ENCODE assay signal across 8 cellular contexts in genomic region chr15:76904461-76905012, GRCh38. TPM values are rescaled to one million over a fixed set of nuclear protein-coding genes. Genes with fewer than 3 reads are reported as not detected.
A peak's percentile ranks its signal among the peaks of the same experiment; 100 is the strongest.
DNase-seq lines count a peak whose midpoint lies in the region; ATAC-seq and TF ChIP-seq lines count a peak whose summit lies in the region.

No MANE protein-coding gene starts in this region.

- ATAC-seq in HG03432 (IDR thresholded peaks at IDR 0.05; ENCODE audit: unreplicated experiment) (peak; percentile 29), left lobe of liver (peak; percentile 58)

- H3K4me3 ChIP-seq in choroid plexus epithelial cell (ENCODE audit: low read depth, low read length): peak overlapping the region; percentile 94

- no peak for TF ChIP-seq CTCF in choroid plexus epithelial cell (conservative IDR thresholded peaks at IDR 0.05; ENCODE audit: low read depth, low read length)

- DNase-seq in stimulated activated CD4-positive, alpha-beta T cell treated with anti-CD3 and anti-CD28 coated beads, Interleukin-15, amount 100 ng/mL, for 24 hours: peak; percentile 20
- DNase-seq in stimulated activated CD4-positive, alpha-beta T cell treated with anti-CD3 and anti-CD28 coated beads, Interleukin-4, amount 100 ng/mL, for 4 hours: no peak
- DNase-seq in SW480 (ENCODE audit: low spot score): peak; percentile 64
- DNase-seq in choroid plexus epithelial cell (ENCODE audit: low read depth): peak; percentile 23
- peak; percentile 52 for DNase-seq in left lobe of liver (ENCODE audit: low spot score)
- DNase-seq in stimulated activated CD8-positive, alpha-beta memory T cell treated with anti-CD3 and anti-CD28 coated beads, Interleukin-4, amount 100 ng/mL, for 48 hours: peak; percentile 37
- no peak for DNase-seq in RPMI8226

RNA-seq across cellular contexts. Expression of gene SCAPER, which starts 0.6 kb away (rescaled TPM):
- total RNA-seq in left lobe of liver: 6.9 TPM

RNA-seq across cellular contexts. Expression of gene RCN2, which starts 27.0 kb away (rescaled TPM):
- 8.3 TPM for total RNA-seq in left lobe of liver

Comparison
In these comparisons a context has a peak if more than half of its experiments do, and no peak if none do; other contexts are left out.
1. DNase-seq: peak in stimulated activated CD4-positive, alpha-beta T cell treated with anti-CD3 and anti-CD28 coated beads, Interleukin-15, amount 100 ng/mL, for 24 hours (single experiment), SW480 (single experiment), choroid plexus epithelial cell (single experiment), left lobe of liver (single experiment) and stimulated activated CD8-positive, alpha-beta memory T cell treated with anti-CD3 and anti-CD28 coated beads, Interleukin-4, amount 100 ng/mL, for 48 hours (single experiment); none in stimulated activated CD4-positive, alpha-beta T cell treated with anti-CD3 and anti-CD28 coated beads, Interleukin-4, amount 100 ng/mL, for 4 hours (0 of 2) and RPMI8226 (single experiment).